In genomic region chr9:111886983-111887718, GRCh38 we compare ENCODE assay signal across 26 cellular contexts.
"Had no signal": no experiment of that assay in that cellular context is flagged by ENCODE, and none has a peak within 500 bp of the region (broad histone marks: within the 10 kb centered on the region; RNA-seq: fewer than 3 reads in every experiment).

No MANE protein-coding gene starts in this region.

- H3K27ac Mint-ChIP-seq: activated B cell treated with CpG ODN at 0.5 μM for 24 hours; activated CD8-positive, alpha-beta memory T cell treated with anti-CD3 and anti-CD28 coated beads, Interleukin-2, amount 10 ng/mL, durations not matched to agents 7 days and 5 days; activated naive CD8-positive, alpha-beta T cell treated with anti-CD3 and anti-CD28 coated beads, Interleukin-2, amount 50 U/mL, for 24 hours; activated T-helper 1 cell treated with anti-CD3 and anti-CD28 coated beads, Interleukin-12 subunit alpha, Interleukin-12 subunit beta, Interleukin-2, Interleukin-4 antibody, amounts not matched to agents 30 ng/mL and 10 ng/mL and 1 ng/mL, durations not matched to agents 14 hours and 24 hours and 36 hours; endodermal cell; stimulated activated memory B cell treated with anti-CD40 and anti-IgM and Interleukin-4, amounts not matched to agents 10 μg/mL and 1 μg/mL and 100 μg/mL, for 72 hours had no signal

- H3K4me3 Mint-ChIP-seq: activated B cell treated with CpG ODN at 0.5 μM for 24 hours; activated CD8-positive, alpha-beta memory T cell treated with anti-CD3 and anti-CD28 coated beads, Interleukin-2, amount 10 ng/mL, durations not matched to agents 7 days and 5 days; activated naive CD8-positive, alpha-beta T cell treated with anti-CD3 and anti-CD28 coated beads, Interleukin-2, amount 50 U/mL, for 24 hours; activated T-helper 1 cell treated with anti-CD3 and anti-CD28 coated beads, Interleukin-12 subunit alpha, Interleukin-12 subunit beta, Interleukin-2, Interleukin-4 antibody, amounts not matched to agents 30 ng/mL and 10 ng/mL and 1 ng/mL, durations not matched to agents 14 hours and 24 hours and 36 hours; endodermal cell; stimulated activated memory B cell treated with anti-CD40 and anti-IgM and Interleukin-4, amounts not matched to agents 10 μg/mL and 1 μg/mL and 100 μg/mL, for 72 hours had no signal

- H3K27me3 ChIP-seq: heart right ventricle, stomach, suprapubic skin, transverse colon, vagina had no signal

- H3K36me3 ChIP-seq: heart right ventricle, stomach, suprapubic skin, transverse colon, vagina had no signal

- H3K9me3 ChIP-seq: heart right ventricle, mucosa of descending colon, stomach, suprapubic skin, transverse colon, vagina had no signal

- H3K4me3 ChIP-seq: coronary artery, heart right ventricle, mucosa of descending colon, stomach, suprapubic skin, transverse colon, vagina had no signal

- H3K9ac ChIP-seq: parathyroid adenoma had no signal

- H3K27me3 Mint-ChIP-seq: activated B cell treated with CpG ODN at 0.5 μM for 24 hours; stimulated activated memory B cell treated with anti-CD40 and anti-IgM and Interleukin-4, amounts not matched to agents 10 μg/mL and 1 μg/mL and 100 μg/mL, for 72 hours had no signal

- H3K36me3 Mint-ChIP-seq: activated CD8-positive, alpha-beta memory T cell treated with anti-CD3 and anti-CD28 coated beads, Interleukin-2, amount 10 ng/mL, durations not matched to agents 7 days and 5 days; stimulated activated memory B cell treated with anti-CD40 and anti-IgM and Interleukin-4, amounts not matched to agents 10 μg/mL and 1 μg/mL and 100 μg/mL, for 72 hours had no signal

- ATAC-seq: activated CD8-positive, alpha-beta memory T cell treated with anti-CD3 and anti-CD28 coated beads, Interleukin-2, amount 10 ng/mL, durations not matched to agents 7 days and 5 days; activated naive CD8-positive, alpha-beta T cell treated with anti-CD3 and anti-CD28 coated beads, Interleukin-2, amount 50 U/mL, for 24 hours; heart right ventricle; left cardiac atrium; mucosa of descending colon; right cardiac atrium; stimulated activated memory B cell treated with anti-CD40 and anti-IgM and Interleukin-4, amounts not matched to agents 10 μg/mL and 1 μg/mL and 100 μg/mL, for 72 hours had no signal

- H3K27ac ChIP-seq: coronary artery, heart right ventricle, parathyroid adenoma, stomach, suprapubic skin, transverse colon, vagina had no signal

- DNase-seq: activated B cell treated with CpG ODN at 0.5 μM for 24 hours; activated CD4-positive, alpha-beta T cell treated with anti-CD3 and anti-CD28 coated beads for 4 hours; activated CD4-positive, alpha-beta T cell treated with anti-CD3 and anti-CD28 coated beads, Interleukin-2, amount 50 U/mL, for 48 hours; activated CD8-positive, alpha-beta memory T cell treated with anti-CD3 and anti-CD28 coated beads, Interleukin-2, amount 10 ng/mL, durations not matched to agents 7 days and 5 days; activated gamma-delta T cell; activated naive CD4-positive, alpha-beta T cell treated with anti-CD3 and anti-CD28 coated beads, Interleukin-2, amount 50 U/mL, for 16 hours; activated naive CD8-positive, alpha-beta T cell treated with anti-CD3 and anti-CD28 coated beads, Interleukin-2, amount 50 U/mL, for 24 hours; cerebellar nuclear complex; endodermal cell; heart right ventricle; islet precursor cell; left cardiac atrium; mesendoderm; mucosa of descending colon; nucleus accumbens; right cardiac atrium; stimulated activated CD4-positive, alpha-beta T cell treated with anti-CD3 and anti-CD28 coated beads, Interleukin-2, amount 100 ng/mL, for 24 hours; stomach; T-helper 9 cell; transverse colon had no signal

- H2AFZ ChIP-seq: parathyroid adenoma had no signal

- H3K4me1 ChIP-seq: parathyroid adenoma, vagina had no signal
